Comparison of ENCODE assay signal across 17 cellular contexts in the genomic region with DNA sequence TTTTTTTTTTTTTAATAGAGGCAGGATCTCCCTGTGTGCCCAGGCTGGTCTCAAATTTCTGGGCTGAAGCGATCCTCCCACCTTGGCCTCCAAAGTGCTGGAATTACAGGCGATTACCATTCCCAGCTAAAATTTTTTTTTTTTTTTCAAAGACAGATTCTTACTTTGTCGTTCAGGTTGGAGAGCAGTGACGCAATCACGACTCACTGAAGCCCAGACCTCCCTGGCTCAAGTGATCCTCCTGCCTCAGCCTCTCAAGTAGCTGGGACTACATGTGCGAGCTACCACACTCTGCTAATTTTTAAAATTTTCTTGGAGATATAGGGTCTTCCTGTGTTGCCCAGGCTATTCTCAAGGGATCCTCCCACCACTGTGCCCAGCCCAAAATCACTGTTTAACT. TPM values are rescaled to one million over a fixed set of nuclear protein-coding genes. Genes with fewer than 3 reads are reported as not detected.
DNase-seq lines count a peak whose midpoint lies in the region; ATAC-seq and TF ChIP-seq lines count a peak whose summit lies in the region.
"Had no signal": no experiment of that assay in that cellular context is flagged by ENCODE, and none has a peak within 500 bp of the region (broad histone marks: within the 10 kb centered on the region; RNA-seq: fewer than 3 reads in every experiment).

No MANE protein-coding gene starts in this region.

- intact Hi-C loops in left cardiac atrium (cut with DNase I) = no loop called here
- intact Hi-C loops in right cardiac atrium (cut with DNase I) = no loop called here

- no peak for TF ChIP-seq RAD21 in Ishikawa (IDR thresholded peaks at IDR 0.05; ENCODE audit: low read depth)

- WGBS in right cardiac atrium = 97% methylated on average over 6 of the region's 6 CpGs

- H3K9me3 ChIP-seq in right cardiac atrium (ENCODE audit: control insufficient read depth, low read length) = no peaks in the 10 kb centered on the region
- H3K9me3 ChIP-seq: gastrocnemius medialis, SJCRH30 had no signal

- H3K27me3 ChIP-seq in foreskin keratinocyte (no peaks in the 10 kb centered on the region), right cardiac atrium (ENCODE audit: control insufficient read depth, insufficient read depth) (no peaks in the 10 kb centered on the region)
- H3K27me3 ChIP-seq: cardiac muscle cell, gastrocnemius medialis, SJCRH30 had no signal

- H3K27ac ChIP-seq in foreskin keratinocyte (no peak overlapping the region), right cardiac atrium (ENCODE audit: low read length) (no peak overlapping the region)
- H3K27ac ChIP-seq: C4-2B, cardiac muscle cell, gastrocnemius medialis, KMS-11, SJCRH30 had no signal

- no peak overlapping the region for H3K4me3 ChIP-seq in AG10803 (ENCODE audit: low read length)
- H3K4me3 ChIP-seq in astrocyte of the spinal cord (ENCODE audit: low read depth, low read length) = no peak overlapping the region
- no peak overlapping the region for H3K4me3 ChIP-seq in right cardiac atrium (ENCODE audit: low read length)
- H3K4me3 ChIP-seq: cardiac muscle cell, gastrocnemius medialis, SJCRH30 had no signal

- TF ChIP-seq CTCF in AG10803 (conservative IDR thresholded peaks at IDR 0.05; ENCODE audit: low read length) (no peak), astrocyte of the spinal cord (IDR thresholded peaks at IDR 0.05; ENCODE audit: low read depth, low read length) (no peak), foreskin keratinocyte (conservative IDR thresholded peaks at IDR 0.05) (no peak)

- peak; percentile 15 for DNase-seq in AG10803 (ENCODE audit: low read depth)
- DNase-seq in astrocyte of the spinal cord (ENCODE audit: low read depth, low spot score) = peak; percentile 8
- peak in 1 of 2 donors; percentile 16 for DNase-seq in foreskin keratinocyte
- DNase-seq in activated naive CD4-positive, alpha-beta T cell (lab: John Stamatoyannopoulos, UW) = no peak
- DNase-seq in left cardiac atrium = no peak
- DNase-seq in right cardiac atrium = no peak
- no peak for DNase-seq in activated CD4-positive, alpha-beta T cell treated with anti-CD3 and anti-CD28 coated beads for 48 hours
- DNase-seq: activated CD4-positive, alpha-beta T cell treated with anti-CD3 and anti-CD28 coated beads, Interleukin-2, amount 10 ng/mL, durations not matched to agents 24 days and 14 days; gastrocnemius medialis; NCI-H2171 treated with DMSO at 0.1 percent for 48 hours; nucleus accumbens; SJCRH30; stimulated activated CD4-positive, alpha-beta T cell treated with anti-CD3 and anti-CD28 coated beads, Interleukin-12 subunit alpha, Interleukin-12 subunit beta, amount 100 ng/mL, for 4 hours had no signal

- H3K4me1 ChIP-seq in foreskin keratinocyte (no peaks in the 10 kb centered on the region), right cardiac atrium (ENCODE audit: control insufficient read depth, insufficient read depth, low read length) (no peaks in the 10 kb centered on the region)
- H3K4me1 ChIP-seq: gastrocnemius medialis, SJCRH30 had no signal

- TF ChIP-seq EP300 in Ishikawa (IDR thresholded peaks at IDR 0.05; ENCODE audit: borderline replicate concordance) = no peak

- ATAC-seq in foreskin keratinocyte (peak; percentile 41), left cardiac atrium (no peak), right cardiac atrium (no peak)
- ATAC-seq: gastrocnemius medialis had no signal

- in situ Hi-C loops in astrocyte of the spinal cord (cut with HindIII; ENCODE audit: low sequenced_read_pairs) = no loop called here

TF ChIP-seq in Ishikawa, 13 proteins besides CTCF, POLR2A, EP300 and RAD21:
- TF ChIP-seq TCF12 (IDR thresholded peaks at IDR 0.05; ENCODE audit: low read depth) (no peak), CEBPB (IDR thresholded peaks at IDR 0.05) (peak; percentile 30; the same call in 1 of the 2 replicates)

RNA-seq across cellular contexts. Expression of a gene that starts 58.0 kb away (rescaled TPM):
- total RNA-seq in foreskin keratinocyte = 21.9 and 23.7 TPM in 2 replicates
- polyA plus RNA-seq in foreskin keratinocyte = 6.2 and 7.3 TPM in 2 replicates
- total RNA-seq in left cardiac atrium = 1 to 10 TPM; 6.5 to 10.0 TPM
- 1 to 10 TPM; 7.1 to 9.0 (median 7.9) TPM for total RNA-seq in right cardiac atrium
- polyA plus RNA-seq in right cardiac atrium = 3.3 TPM

Comparison
In these comparisons a context has a peak if more than half of its experiments do, and no peak if none do; other contexts are left out.
1. DNase-seq: peak in AG10803 (single experiment) and astrocyte of the spinal cord (single experiment); none in activated naive CD4-positive, alpha-beta T cell (0 of 4), left cardiac atrium (single experiment), right cardiac atrium (0 of 3) and activated CD4-positive, alpha-beta T cell treated with anti-CD3 and anti-CD28 coated beads for 48 hours (single experiment).